Comparison of ENCODE assay signal across 31 cellular contexts in genomic region chr21:42088658-42089057, GRCh38. TPM values are rescaled to one million over a fixed set of nuclear protein-coding genes. Genes with fewer than 3 reads are reported as not detected.
"Had no signal": no experiment of that assay in that cellular context is flagged by ENCODE, and none has a peak within 500 bp of the region (broad histone marks: within the 10 kb centered on the region; RNA-seq: fewer than 3 reads in every experiment).

No MANE protein-coding gene starts in this region.

- ATAC-seq: activated T-helper 17 cell treated with anti-CD3 and anti-CD28 coated beads, Interleukin-2, amount 50 U/mL, for 72 hours; Panc1; T-helper 17 cell had no signal

- H3K9me3 Mint-ChIP-seq: activated B cell treated with CpG ODN at 0.5 μM for 24 hours; activated CD4-positive, alpha-beta memory T cell treated with anti-CD3 and anti-CD28 coated beads, Interleukin-2, amount 10 ng/mL, durations not matched to agents 7 days and 5 days; activated naive CD4-positive, alpha-beta T cell treated with anti-CD3 and anti-CD28 coated beads for 36 hours; activated naive CD8-positive, alpha-beta T cell treated with anti-CD3 and anti-CD28 coated beads, Interleukin-2, amount 10 ng/mL, durations not matched to agents 7 days and 5 days; activated T-helper 17 cell treated with anti-CD3 and anti-CD28 coated beads, Interleukin-2, amount 50 U/mL, for 72 hours; central memory CD8-positive, alpha-beta T cell had no signal

- H3K4me3 ChIP-seq: adrenal gland, breast epithelium, K562 had no signal

- H3K36me3 ChIP-seq: adrenal gland, breast epithelium had no signal

- H3K4me1 ChIP-seq: adrenal gland, breast epithelium had no signal

- H3K9me3 ChIP-seq: adrenal gland, breast epithelium had no signal

- H3K27ac Mint-ChIP-seq: activated B cell treated with CpG ODN at 0.5 μM for 24 hours; activated CD4-positive, alpha-beta memory T cell treated with anti-CD3 and anti-CD28 coated beads, Interleukin-2, amount 10 ng/mL, durations not matched to agents 7 days and 5 days; activated naive CD4-positive, alpha-beta T cell treated with anti-CD3 and anti-CD28 coated beads for 36 hours; activated naive CD8-positive, alpha-beta T cell treated with anti-CD3 and anti-CD28 coated beads, Interleukin-2, amount 10 ng/mL, durations not matched to agents 7 days and 5 days; activated T-helper 17 cell treated with anti-CD3 and anti-CD28 coated beads, Interleukin-2, amount 50 U/mL, for 72 hours; T-helper 17 cell had no signal

- H3K36me3 Mint-ChIP-seq: activated naive CD8-positive, alpha-beta T cell treated with anti-CD3 and anti-CD28 coated beads, Interleukin-2, amount 10 ng/mL, durations not matched to agents 7 days and 5 days had no signal

- H3K27me3 Mint-ChIP-seq: activated naive CD8-positive, alpha-beta T cell treated with anti-CD3 and anti-CD28 coated beads, Interleukin-2, amount 10 ng/mL, durations not matched to agents 7 days and 5 days; activated T-helper 17 cell treated with anti-CD3 and anti-CD28 coated beads, Interleukin-2, amount 50 U/mL, for 72 hours had no signal

- H3K27me3 ChIP-seq: adrenal gland, breast epithelium had no signal

- H3K4me1 Mint-ChIP-seq: activated T-helper 17 cell treated with anti-CD3 and anti-CD28 coated beads, Interleukin-2, amount 50 U/mL, for 72 hours had no signal

- H3K4me3 Mint-ChIP-seq: activated B cell treated with CpG ODN at 0.5 μM for 24 hours; activated CD4-positive, alpha-beta memory T cell treated with anti-CD3 and anti-CD28 coated beads, Interleukin-2, amount 10 ng/mL, durations not matched to agents 7 days and 5 days; activated naive CD4-positive, alpha-beta T cell treated with anti-CD3 and anti-CD28 coated beads for 36 hours; activated T-helper 17 cell treated with anti-CD3 and anti-CD28 coated beads, Interleukin-2, amount 50 U/mL, for 72 hours; central memory CD8-positive, alpha-beta T cell; T-helper 17 cell had no signal

- H3K27ac ChIP-seq: breast epithelium, RWPE1 had no signal

- DNase-seq: activated B cell treated with CpG ODN at 0.5 μM for 24 hours; activated CD4-positive, alpha-beta memory T cell treated with anti-CD3 and anti-CD28 coated beads, Interleukin-2, amount 10 ng/mL, durations not matched to agents 7 days and 5 days; activated CD4-positive, alpha-beta T cell treated with anti-CD3 and anti-CD28 coated beads for 1 hour; activated CD4-positive, alpha-beta T cell treated with anti-CD3 and anti-CD28 coated beads, Interleukin-2, amount 50 U/mL, for 1 hour; activated gamma-delta T cell; activated naive CD8-positive, alpha-beta T cell treated with anti-CD3 and anti-CD28 coated beads, Interleukin-2, amount 10 ng/mL, durations not matched to agents 7 days and 5 days; activated T-cell treated with anti-CD3 and anti-CD28 coated beads for 4 hours; activated T-cell treated with anti-CD3 and anti-CD28 coated beads, Interleukin-2, amount 50 U/mL, for 48 hours; Kasumi-1; NCI-H1092; NCI-H1930; NCI-H2171; NCI-H226; NCI-H526; NCI-H774; OCI-M1; Right ventricle myocardium superior; T-helper 17 cell; T-helper 9 cell had no signal

RNA-seq across cellular contexts. Expression of gene UMODL1, which starts 17.5 kb away (rescaled TPM):
- total RNA-seq: activated CD8-positive, alpha-beta memory T cell treated with anti-CD3 and anti-CD28 coated beads for 36 hours; activated naive CD4-positive, alpha-beta T cell treated with anti-CD3 and anti-CD28 coated beads for 36 hours; breast epithelium; K562; M059J; NCI-H460; SK-MEL-5 had no signal
- polyA plus RNA-seq: K562 had no signal
